Comparison of ENCODE assay signal across 18 cellular contexts in genomic region chr16:4412159-4412558, GRCh38. TPM values are rescaled to one million over a fixed set of nuclear protein-coding genes. Genes with fewer than 3 reads are reported as not detected.
DNase-seq lines count a peak whose midpoint lies in the region; ATAC-seq and TF ChIP-seq lines count a peak whose summit lies in the region.
"Had no signal": no experiment of that assay in that cellular context is flagged by ENCODE, and none has a peak within 500 bp of the region (broad histone marks: within the 10 kb centered on the region; RNA-seq: fewer than 3 reads in every experiment).

No MANE protein-coding gene starts in this region.

- no peak overlapping the region for H3K4me2 ChIP-seq in skeletal muscle satellite cell (ENCODE audit: low read length)

- H3K4me1 Mint-ChIP-seq in CD8-positive, alpha-beta T cell (ENCODE audit: low read depth), result peaks cover 36% of the 10 kb centered on the region
- H3K4me1 Mint-ChIP-seq in activated CD8-positive, alpha-beta T cell treated with anti-CD3 and anti-CD28 coated beads for 36 hours (ENCODE audit: low read depth), result peaks cover 37% of the 10 kb centered on the region
- peaks cover 35% of the 10 kb centered on the region for H3K4me1 Mint-ChIP-seq in glutamatergic neuron (ENCODE audit: low read depth, unreplicated experiment)

- H3K4me3 Mint-ChIP-seq in CD8-positive, alpha-beta T cell, result peak overlapping the region; percentile 58
- no peak overlapping the region for H3K4me3 Mint-ChIP-seq in activated CD8-positive, alpha-beta T cell treated with anti-CD3 and anti-CD28 coated beads for 36 hours
- peak overlapping the region; percentile 78 for H3K4me3 Mint-ChIP-seq in glutamatergic neuron (ENCODE audit: unreplicated experiment)
- H3K4me3 Mint-ChIP-seq: HFFc6 had no signal

- peaks cover 51% of the 10 kb centered on the region for H3K36me3 ChIP-seq in CD8-positive, alpha-beta T cell (ENCODE audit: insufficient read depth, low read length)
- peaks cover 20% of the 10 kb centered on the region for H3K36me3 ChIP-seq in skeletal muscle satellite cell (ENCODE audit: insufficient read depth, low read length)

- peaks cover 64% of the 10 kb centered on the region for H3K36me3 Mint-ChIP-seq in CD8-positive, alpha-beta T cell
- H3K36me3 Mint-ChIP-seq in activated CD8-positive, alpha-beta T cell treated with anti-CD3 and anti-CD28 coated beads for 36 hours (ENCODE audit: low read depth), result peaks cover 22% of the 10 kb centered on the region
- H3K36me3 Mint-ChIP-seq in glutamatergic neuron (ENCODE audit: unreplicated experiment), result no peaks in the 10 kb centered on the region

- H3K27ac Mint-ChIP-seq in CD8-positive, alpha-beta T cell, result no peak overlapping the region
- peak overlapping the region; percentile 34 for H3K27ac Mint-ChIP-seq in activated CD8-positive, alpha-beta T cell treated with anti-CD3 and anti-CD28 coated beads for 36 hours
- peak overlapping the region; percentile 95 for H3K27ac Mint-ChIP-seq in glutamatergic neuron (ENCODE audit: unreplicated experiment)
- H3K27ac Mint-ChIP-seq: HFFc6 had no signal

- intact Hi-C loops in CD8-positive, alpha-beta T cell (cut with DNase I, micrococcal nuclease), result loop anchor here in 1 of 2 experiments (10.0 kb wide), 2 partner anchors 1277 to 1877 kb away; partner anchors contain the start of genes CEMP1, PDPK1 and ZNF213
- intact Hi-C loops in activated CD8-positive, alpha-beta T cell treated with anti-CD3 and anti-CD28 coated beads for 36 hours (cut with micrococcal nuclease), result loop anchor here (10.0 kb wide), 1 partner anchor 57 kb away; the partner anchor contains the start of gene PAM16

- POLR2A ChIA-PET in CD8-positive, alpha-beta T cell (lab: Charles Lee), result no interaction called here
- POLR2A ChIA-PET in activated CD8-positive, alpha-beta T cell treated with anti-CD3 and anti-CD28 coated beads for 36 hours (lab: Charles Lee), result no interaction called here

- H3K9ac ChIP-seq in skeletal muscle satellite cell (ENCODE audit: low read depth, low read length), result peak overlapping the region; percentile 28

- no peaks in the 10 kb centered on the region for H3K27me3 ChIP-seq in CD8-positive, alpha-beta T cell (ENCODE audit: insufficient read depth, low read length)
- H3K27me3 ChIP-seq in skeletal muscle satellite cell (ENCODE audit: control insufficient read depth, insufficient read depth, low read length), result no peaks in the 10 kb centered on the region
- H3K27me3 ChIP-seq: ascending aorta had no signal

- CTCF ChIA-PET in CD8-positive, alpha-beta T cell (lab: Charles Lee), result interaction anchor here (6.0 kb wide), 1 partner anchor 10 kb away, joined by 31 read pairs; no protein-coding TSS in a partner anchor
- CTCF ChIA-PET in activated CD8-positive, alpha-beta T cell treated with anti-CD3 and anti-CD28 coated beads for 36 hours (lab: Charles Lee), result interaction anchor here (1.2 to 9.9 kb wide), 2 partner anchors 10 to 53 kb away, joined by 3 to 87 read pairs; no protein-coding TSS in a partner anchor

- TF ChIP-seq CTCF in CD8-positive, alpha-beta T cell (IDR thresholded peaks at IDR 0.05), result no peak
- TF ChIP-seq CTCF in activated CD8-positive, alpha-beta T cell treated with anti-CD3 and anti-CD28 coated beads for 36 hours (IDR thresholded peaks at IDR 0.05), result no peak
- no peak for TF ChIP-seq CTCF in glutamatergic neuron (IDR thresholded peaks at IDR 0.05; ENCODE audit: partially characterized antibody, unreplicated experiment)

- no peaks in the 10 kb centered on the region for H3K27me3 Mint-ChIP-seq in CD8-positive, alpha-beta T cell (ENCODE audit: low read depth)
- H3K27me3 Mint-ChIP-seq in activated CD8-positive, alpha-beta T cell treated with anti-CD3 and anti-CD28 coated beads for 36 hours, result no peaks in the 10 kb centered on the region
- peaks cover 20% of the 10 kb centered on the region for H3K27me3 Mint-ChIP-seq in glutamatergic neuron (ENCODE audit: unreplicated experiment)

- no peak overlapping the region for H3K4me3 ChIP-seq in CD8-positive, alpha-beta T cell (ENCODE audit: low read depth, low read length)
- no peak overlapping the region for H3K4me3 ChIP-seq in skeletal muscle satellite cell (ENCODE audit: low read length)
- H3K4me3 ChIP-seq: ascending aorta, coronary artery had no signal

- H3K9me3 Mint-ChIP-seq in CD8-positive, alpha-beta T cell, result no peaks in the 10 kb centered on the region
- H3K9me3 Mint-ChIP-seq in activated CD8-positive, alpha-beta T cell treated with anti-CD3 and anti-CD28 coated beads for 36 hours, result no peaks in the 10 kb centered on the region
- peaks cover 14% of the 10 kb centered on the region for H3K9me3 Mint-ChIP-seq in glutamatergic neuron (ENCODE audit: unreplicated experiment)
- H3K9me3 Mint-ChIP-seq: HFFc6 had no signal

- no peak overlapping the region for H3K27ac ChIP-seq in CD8-positive, alpha-beta T cell (ENCODE audit: low read depth, low read length)
- H3K27ac ChIP-seq: ascending aorta had no signal

- no peak for ATAC-seq in CD8-positive, alpha-beta T cell
- no peak for ATAC-seq in activated CD8-positive, alpha-beta T cell treated with anti-CD3 and anti-CD28 coated beads for 36 hours
- ATAC-seq in GM18867 (IDR thresholded peaks at IDR 0.05; ENCODE audit: unreplicated experiment), result no peak
- ATAC-seq: stimulated activated naive CD8-positive, alpha-beta T cell treated with anti-CD3 and anti-CD28 coated beads, Interleukin-15, Interleukin-2, amounts not matched to agents 100 U/mL and 50 U/mL, for 24 hours had no signal

- peaks cover 40% of the 10 kb centered on the region for H3K4me1 ChIP-seq in CD8-positive, alpha-beta T cell (ENCODE audit: insufficient read depth, low read length)
- H3K4me1 ChIP-seq in skeletal muscle satellite cell (ENCODE audit: control insufficient read depth, insufficient read depth, low read length), result peaks cover 47% of the 10 kb centered on the region

- H3K9me3 ChIP-seq in CD8-positive, alpha-beta T cell (ENCODE audit: low read length), result no peaks in the 10 kb centered on the region
- no peaks in the 10 kb centered on the region for H3K9me3 ChIP-seq in skeletal muscle satellite cell (replicated peaks; ENCODE audit: low read length)
- H3K9me3 ChIP-seq: ascending aorta had no signal

- no peak for DNase-seq in CD8-positive, alpha-beta T cell
- no peak for DNase-seq in activated CD8-positive, alpha-beta T cell treated with anti-CD3 and anti-CD28 coated beads for 36 hours
- no peak for DNase-seq in glutamatergic neuron
- no peak for DNase-seq in NK-92 treated with Interleukin-12 subunit alpha and Interleukin-12 subunit beta, amount 100 ng/mL, for 24 hours (lab: John Stamatoyannopoulos, UW)
- DNase-seq in cerebellar cortex (ENCODE audit: low spot score), result no peak
- DNase-seq: activated effector memory CD4-positive, alpha-beta T cell treated with anti-CD3 and anti-CD28 coated beads, Interleukin-2, amount 50 U/mL, for 16 hours; AML-193; DMS 273 treated with DMSO at 0.1 percent for 48 hours; GF-D8; HFFc6; Karpas-422; kidney glomerular epithelial cell; NCI-H526 treated with DMSO at 0.1 percent for 48 hours; stimulated activated naive CD8-positive, alpha-beta T cell treated with anti-CD3 and anti-CD28 coated beads, Interleukin-15, Interleukin-2, amounts not matched to agents 100 U/mL and 50 U/mL, for 24 hours had no signal

RNA-seq across cellular contexts. Expression of gene CORO7, which starts 4.2 kb away (rescaled TPM):
- 100 to 1,000 TPM; 950 to 991 TPM for total RNA-seq in CD8-positive, alpha-beta T cell
- total RNA-seq in activated CD8-positive, alpha-beta T cell treated with anti-CD3 and anti-CD28 coated beads for 36 hours, result 10 to 100 TPM; 73.3 to 76.6 TPM
- total RNA-seq in glutamatergic neuron (ENCODE audit: unreplicated experiment), result 200 TPM
- total RNA-seq in skeletal muscle satellite cell (2012; rRNA removed), result 11.9 and 16.6 TPM in 2 replicates

RNA-seq across cellular contexts. Expression of gene DNAJA3, which starts 13.5 kb away (rescaled TPM):
- total RNA-seq in CD8-positive, alpha-beta T cell, result 10 to 100 TPM; 13.8 to 17.4 TPM
- 100 to 1,000 TPM in 1 of 2 experiments, 10 to 100 TPM in 1; 86.8 to 101 TPM for total RNA-seq in activated CD8-positive, alpha-beta T cell treated with anti-CD3 and anti-CD28 coated beads for 36 hours
- total RNA-seq in glutamatergic neuron (ENCODE audit: unreplicated experiment), result 32.6 TPM
- 54.2 and 63.1 TPM in 2 replicates for total RNA-seq in skeletal muscle satellite cell (2012; rRNA removed)

RNA-seq across cellular contexts. Expression of gene VASN, which starts 40.5 kb away (rescaled TPM):
- under 1 TPM; 0.57 to 0.83 TPM for total RNA-seq in CD8-positive, alpha-beta T cell
- not detected for total RNA-seq in activated CD8-positive, alpha-beta T cell treated with anti-CD3 and anti-CD28 coated beads for 36 hours
- 4.1 TPM for total RNA-seq in glutamatergic neuron (ENCODE audit: unreplicated experiment)
- total RNA-seq in skeletal muscle satellite cell (2012; rRNA removed), result 137 and 165 TPM in 2 replicates
